In the genomic region with DNA sequence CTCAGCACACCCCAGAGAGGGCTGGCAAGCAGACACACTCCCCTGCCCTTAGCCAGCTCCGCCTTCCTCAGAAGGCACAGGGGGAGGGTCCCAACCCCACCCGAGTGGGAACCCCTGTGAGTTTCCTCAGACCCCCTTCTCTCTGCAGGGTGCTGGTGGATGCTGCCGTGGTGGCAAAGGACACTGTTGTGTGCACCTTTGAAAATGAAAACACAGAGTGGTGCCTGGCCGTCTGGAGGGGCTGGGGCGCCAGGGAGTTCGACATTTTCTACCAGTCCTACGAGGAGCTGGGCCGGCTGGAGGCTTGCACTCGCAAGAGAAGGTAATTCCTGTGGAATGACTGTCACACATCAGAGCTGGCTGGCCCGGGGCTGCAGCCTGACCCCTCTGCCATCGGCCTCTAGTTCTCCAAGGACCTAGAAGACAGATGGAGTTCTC, we compare ENCODE assay signal across 16 cellular contexts.
DNase-seq lines count a peak whose midpoint lies in the region; ATAC-seq and TF ChIP-seq lines count a peak whose summit lies in the region.
"Had no signal": no experiment of that assay in that cellular context is flagged by ENCODE, and none has a peak within 500 bp of the region (broad histone marks: within the 10 kb centered on the region; RNA-seq: fewer than 3 reads in every experiment).

No MANE protein-coding gene starts in this region.

- H3K36me3 ChIP-seq in breast epithelium (no peaks in the 10 kb centered on the region), endodermal cell (ENCODE audit: control insufficient read depth, insufficient read depth, low read length) (no peaks in the 10 kb centered on the region), mucosa of descending colon (ENCODE audit: low read depth) (no peaks in the 10 kb centered on the region), upper lobe of left lung (peaks cover 0 to 27% (median 12%) of the 10 kb centered on the region in 4 donors)

- H3K9me3 Mint-ChIP-seq in MCF 10A (ENCODE audit: unreplicated experiment) (no peaks in the 10 kb centered on the region), endodermal cell (peaks cover 20% of the 10 kb centered on the region)
- H3K9me3 Mint-ChIP-seq: CD4-positive, CD25-positive, alpha-beta regulatory T cell had no signal

- WGBS in endodermal cell (ENCODE audit: insufficient coverage in 1 of 2, insufficient read length in 1 of 2), 2 experiments: 70 to 80% methylated on average over 8 to 11 of the region's 11 CpGs
- WGBS in upper lobe of left lung, 2 donors: 86 to 89% methylated on average over 4 to 9 of the region's 11 CpGs

- POLR2A ChIA-PET in MCF 10A (lab: Yijun Ruan, JAX): no interaction called here

- ATAC-seq in mucosa of descending colon: no peak
- ATAC-seq in upper lobe of left lung (ENCODE audit: low FRiP score in 2 of 2): no peak
- no peak for ATAC-seq in HG03095 (IDR thresholded peaks at IDR 0.05; ENCODE audit: unreplicated experiment)

- H3K9ac ChIP-seq in endodermal cell (ENCODE audit: extremely low read depth, low read length, poor library complexity, severe bottlenecking): no peak overlapping the region

- TF ChIP-seq CTCF in breast epithelium (IDR thresholded peaks at IDR 0.05) (no peak), MCF 10A (IDR thresholded peaks at IDR 0.05; ENCODE audit: unreplicated experiment) (no peak), endodermal cell (conservative IDR thresholded peaks at IDR 0.05) (no peak), mucosa of descending colon (IDR thresholded peaks at IDR 0.05) (no peak), upper lobe of left lung (IDR thresholded peaks at IDR 0.05) (no peak)

- no peak overlapping the region for H3K27ac Mint-ChIP-seq in MCF 10A (ENCODE audit: low read depth, unreplicated experiment)
- H3K27ac Mint-ChIP-seq in endodermal cell: peak overlapping the region; percentile 89
- H3K27ac Mint-ChIP-seq: CD4-positive, CD25-positive, alpha-beta regulatory T cell had no signal

- H3K27ac ChIP-seq in breast epithelium: peak overlapping the region; percentile 46 to 82
- H3K27ac ChIP-seq in endodermal cell (ENCODE audit: low read depth, low read length): peak overlapping the region; percentile 85
- H3K27ac ChIP-seq in upper lobe of left lung: peak overlapping the region in 3 of 4 donors; percentile 28 to 51 (median 50)
- H3K27ac ChIP-seq: tibial artery had no signal

- no peaks in the 10 kb centered on the region for H3K27me3 ChIP-seq in breast epithelium
- H3K27me3 ChIP-seq in endodermal cell (ENCODE audit: control insufficient read depth, insufficient read depth, low read length, poor library complexity, severe bottlenecking): no peaks in the 10 kb centered on the region
- H3K27me3 ChIP-seq in upper lobe of left lung: no peaks in the 10 kb centered on the region
- H3K27me3 ChIP-seq: tibial artery had no signal

- H3K9me3 ChIP-seq in breast epithelium: no peaks in the 10 kb centered on the region
- H3K9me3 ChIP-seq in endodermal cell (ENCODE audit: control insufficient read depth, low read length): no peaks in the 10 kb centered on the region
- H3K9me3 ChIP-seq in mucosa of descending colon: no peaks in the 10 kb centered on the region
- no peaks in the 10 kb centered on the region for H3K9me3 ChIP-seq in upper lobe of left lung
- H3K9me3 ChIP-seq: tibial artery had no signal

- BruUV-seq in MCF 10A (replicated peaks; lab: Mats Ljungman, UMichigan): no TSS peak

- peaks cover 12% of the 10 kb centered on the region for H3K36me3 Mint-ChIP-seq in MCF 10A (ENCODE audit: insufficient read depth, unreplicated experiment)
- peaks cover 11% of the 10 kb centered on the region for H3K36me3 Mint-ChIP-seq in endodermal cell (ENCODE audit: low read depth)
- H3K36me3 Mint-ChIP-seq: CD4-positive, CD25-positive, alpha-beta regulatory T cell had no signal

- H3K4me3 Mint-ChIP-seq in MCF 10A (ENCODE audit: unreplicated experiment) (no peak overlapping the region), endodermal cell (no peak overlapping the region)
- H3K4me3 Mint-ChIP-seq: CD4-positive, CD25-positive, alpha-beta regulatory T cell had no signal

- H3K4me1 Mint-ChIP-seq in MCF 10A (ENCODE audit: insufficient read depth, unreplicated experiment): peaks cover 11% of the 10 kb centered on the region
- H3K4me1 Mint-ChIP-seq in endodermal cell: peaks cover 20% of the 10 kb centered on the region

- DNase-seq in breast epithelium (ENCODE audit: low spot score in 2 of 2): no peak
- DNase-seq in MCF 10A (ENCODE audit: unreplicated experiment): no peak
- no peak for DNase-seq in endodermal cell
- DNase-seq in mucosa of descending colon: peak in 2 of 3 donors; percentile 19 to 37
- no peak for DNase-seq in upper lobe of left lung
- DNase-seq in glomerular visceral epithelial cell (ENCODE audit: extremely low spot score): no peak
- no peak for DNase-seq in GM19240 (ENCODE audit: insufficient read length, low spot score)
- DNase-seq: 8988T; activated CD8-positive, alpha-beta memory T cell treated with anti-CD3 and anti-CD28 coated beads for 24 hours; anterior cingulate cortex; CD4-positive, CD25-positive, alpha-beta regulatory T cell; GOT3; NCI-H1436 treated with DMSO at 0.1 percent for 48 hours; NCI-H446 treated with DMSO at 0.1 percent for 48 hours; tibial artery had no signal

- no peak for TF ChIP-seq POLR2A in breast epithelium (IDR thresholded peaks at IDR 0.05)
- TF ChIP-seq POLR2A in upper lobe of left lung (IDR thresholded peaks at IDR 0.05): no peak

- no peak for TF ChIP-seq EP300 in upper lobe of left lung (IDR thresholded peaks at IDR 0.05)

- no peaks in the 10 kb centered on the region for H3K27me3 Mint-ChIP-seq in MCF 10A (ENCODE audit: insufficient read depth, unreplicated experiment)
- peaks cover under 1% of the 10 kb centered on the region for H3K27me3 Mint-ChIP-seq in endodermal cell (ENCODE audit: insufficient read depth)

- CTCF ChIA-PET in MCF 10A (lab: Yijun Ruan, JAX): interaction anchor here (0.7 kb wide), 1 partner anchor 20 kb away, joined by 3 read pairs; no protein-coding TSS in a partner anchor

- H3K4me3 ChIP-seq in breast epithelium (no peak overlapping the region), endodermal cell (ENCODE audit: low read length) (no peak overlapping the region), mucosa of descending colon (no peak overlapping the region), upper lobe of left lung (no peak overlapping the region)
- H3K4me3 ChIP-seq: tibial artery had no signal

- H3K4me1 ChIP-seq in breast epithelium: peaks cover 8 to 18% of the 10 kb centered on the region in 2 donors
- no peaks in the 10 kb centered on the region for H3K4me1 ChIP-seq in endodermal cell (ENCODE audit: control insufficient read depth, insufficient read depth, low read length)
- no peaks in the 10 kb centered on the region for H3K4me1 ChIP-seq in mucosa of descending colon (ENCODE audit: low read depth)
- H3K4me1 ChIP-seq in upper lobe of left lung: peaks cover 11 to 20% (median 17%) of the 10 kb centered on the region in 4 donors

- intact Hi-C loops in breast epithelium (cut with DNase I; ENCODE audit: low total_unique reads): no loop called here
- intact Hi-C loops in MCF 10A (cut with micrococcal nuclease): no loop called here
- intact Hi-C loops in mucosa of descending colon (cut with DNase I, micrococcal nuclease): no loop called here

Comparison
In these comparisons a context has a peak if more than half of its experiments do, and no peak if none do; other contexts are left out.
1. DNase-seq: peak in mucosa of descending colon (2 of 3); none in breast epithelium (0 of 2), MCF 10A (single experiment), endodermal cell (single experiment), upper lobe of left lung (0 of 2), glomerular visceral epithelial cell (single experiment) and GM19240 (single experiment).
2. Peak in every context shown above with its lines, with median percentiles within 50 percentile points of each other: H3K27ac ChIP-seq.